In genomic region chr2:64319930-64320329, GRCh38 we compare ENCODE assay signal across 19 cellular contexts.
"Had no signal": no experiment of that assay in that cellular context is flagged by ENCODE, and none has a peak within 500 bp of the region (broad histone marks: within the 10 kb centered on the region; RNA-seq: fewer than 3 reads in every experiment).

No MANE protein-coding gene starts in this region.

- ATAC-seq: gastrocnemius medialis; heart right ventricle; left lobe of liver; naive thymus-derived CD4-positive, alpha-beta T cell; psoas muscle; sciatic nerve; stimulated activated naive B cell treated with anti-CD40 and anti-IgM and Interleukin-4, amounts not matched to agents 10 μg/mL and 1 μg/mL and 100 μg/mL, for 72 hours; stimulated activated naive CD8-positive, alpha-beta T cell treated with anti-CD3 and anti-CD28 coated beads, Interleukin-15, amount 100 ng/mL, for 72 hours; upper lobe of right lung had no signal

- H3K27ac Mint-ChIP-seq: stimulated activated naive B cell treated with anti-CD40 and anti-IgM and Interleukin-4, amounts not matched to agents 10 μg/mL and 1 μg/mL and 100 μg/mL, for 72 hours; stimulated activated naive CD8-positive, alpha-beta T cell treated with anti-CD3 and anti-CD28 coated beads, Interleukin-15, amount 100 ng/mL, for 72 hours had no signal

- H3K36me3 Mint-ChIP-seq: stimulated activated naive B cell treated with anti-CD40 and anti-IgM and Interleukin-4, amounts not matched to agents 10 μg/mL and 1 μg/mL and 100 μg/mL, for 72 hours had no signal

- DNase-seq: effector memory CD4-positive, alpha-beta T cell; gastrocnemius medialis; heart right ventricle; hypothalamus; kidney glomerular epithelial cell; mammary epithelial cell; naive thymus-derived CD4-positive, alpha-beta T cell; psoas muscle; retina; spleen; stimulated activated CD4-positive, alpha-beta T cell treated with anti-CD3 and anti-CD28 coated beads, Interleukin-15, amount 100 ng/mL, for 24 hours; stimulated activated CD4-positive, alpha-beta T cell treated with anti-CD3 and anti-CD28 coated beads, Interleukin-1b, Interleukin-23, amount 100 ng/mL, for 48 hours; stimulated activated CD4-positive, alpha-beta T cell treated with anti-CD3 and anti-CD28 coated beads, Interleukin-4, amount 100 ng/mL, for 24 hours; stimulated activated naive B cell treated with anti-CD40 and anti-IgM and Interleukin-4, amounts not matched to agents 10 μg/mL and 1 μg/mL and 100 μg/mL, for 72 hours; stimulated activated naive CD8-positive, alpha-beta T cell treated with anti-CD3 and anti-CD28 coated beads, Interleukin-15, amount 100 ng/mL, for 72 hours; testis; upper lobe of right lung had no signal

- H3K4me3 Mint-ChIP-seq: naive thymus-derived CD4-positive, alpha-beta T cell; stimulated activated naive CD8-positive, alpha-beta T cell treated with anti-CD3 and anti-CD28 coated beads, Interleukin-15, amount 100 ng/mL, for 72 hours had no signal

- H3K27me3 Mint-ChIP-seq: stimulated activated naive CD8-positive, alpha-beta T cell treated with anti-CD3 and anti-CD28 coated beads, Interleukin-15, amount 100 ng/mL, for 72 hours had no signal
